In genomic region chr5:124074500-124074899, GRCh38 we compare ENCODE assay signal across 32 cellular contexts.
"Had no signal": no experiment of that assay in that cellular context is flagged by ENCODE, and none has a peak within 500 bp of the region (broad histone marks: within the 10 kb centered on the region; RNA-seq: fewer than 3 reads in every experiment).

No MANE protein-coding gene starts in this region.

- H3K4me1 Mint-ChIP-seq: activated CD4-positive, alpha-beta memory T cell treated with anti-CD3 and anti-CD28 coated beads, Interleukin-2, amount 10 ng/mL, durations not matched to agents 7 days and 5 days; activated CD8-positive, alpha-beta memory T cell treated with anti-CD3 and anti-CD28 coated beads, Interleukin-2, amount 10 ng/mL, durations not matched to agents 7 days and 5 days; activated naive CD4-positive, alpha-beta T cell treated with anti-CD3 and anti-CD28 coated beads, Interleukin-2, amount 10 ng/mL, durations not matched to agents 7 days and 5 days; activated naive CD8-positive, alpha-beta T cell treated with anti-CD3 and anti-CD28 coated beads, Interleukin-2, amount 50 U/mL, for 24 hours; central memory CD8-positive, alpha-beta T cell had no signal

- H3K27ac Mint-ChIP-seq: activated CD4-positive, alpha-beta memory T cell treated with anti-CD3 and anti-CD28 coated beads, Interleukin-2, amount 10 ng/mL, durations not matched to agents 7 days and 5 days; activated CD8-positive, alpha-beta memory T cell treated with anti-CD3 and anti-CD28 coated beads, Interleukin-2, amount 10 ng/mL, durations not matched to agents 7 days and 5 days; activated naive CD4-positive, alpha-beta T cell treated with anti-CD3 and anti-CD28 coated beads, Interleukin-2, amount 10 ng/mL, durations not matched to agents 7 days and 5 days; activated naive CD8-positive, alpha-beta T cell; activated naive CD8-positive, alpha-beta T cell treated with anti-CD3 and anti-CD28 coated beads, Interleukin-2, amount 50 U/mL, for 24 hours had no signal

- H3K4me3 ChIP-seq: ascending aorta, cardiac muscle cell, K562, Peyer's patch had no signal

- H3K36me3 Mint-ChIP-seq: activated CD8-positive, alpha-beta memory T cell treated with anti-CD3 and anti-CD28 coated beads, Interleukin-2, amount 10 ng/mL, durations not matched to agents 7 days and 5 days; activated naive CD4-positive, alpha-beta T cell treated with anti-CD3 and anti-CD28 coated beads, Interleukin-2, amount 10 ng/mL, durations not matched to agents 7 days and 5 days; activated naive CD8-positive, alpha-beta T cell had no signal

- H3K4me3 Mint-ChIP-seq: activated CD4-positive, alpha-beta memory T cell treated with anti-CD3 and anti-CD28 coated beads, Interleukin-2, amount 10 ng/mL, durations not matched to agents 7 days and 5 days; activated CD8-positive, alpha-beta memory T cell treated with anti-CD3 and anti-CD28 coated beads, Interleukin-2, amount 10 ng/mL, durations not matched to agents 7 days and 5 days; activated naive CD4-positive, alpha-beta T cell treated with anti-CD3 and anti-CD28 coated beads, Interleukin-2, amount 10 ng/mL, durations not matched to agents 7 days and 5 days; activated naive CD8-positive, alpha-beta T cell; activated naive CD8-positive, alpha-beta T cell treated with anti-CD3 and anti-CD28 coated beads, Interleukin-2, amount 50 U/mL, for 24 hours; central memory CD8-positive, alpha-beta T cell had no signal

- H3K27me3 Mint-ChIP-seq: activated CD4-positive, alpha-beta memory T cell treated with anti-CD3 and anti-CD28 coated beads, Interleukin-2, amount 10 ng/mL, durations not matched to agents 7 days and 5 days; activated CD8-positive, alpha-beta memory T cell treated with anti-CD3 and anti-CD28 coated beads, Interleukin-2, amount 10 ng/mL, durations not matched to agents 7 days and 5 days; activated naive CD4-positive, alpha-beta T cell treated with anti-CD3 and anti-CD28 coated beads, Interleukin-2, amount 10 ng/mL, durations not matched to agents 7 days and 5 days; activated naive CD8-positive, alpha-beta T cell; activated naive CD8-positive, alpha-beta T cell treated with anti-CD3 and anti-CD28 coated beads, Interleukin-2, amount 50 U/mL, for 24 hours; central memory CD8-positive, alpha-beta T cell had no signal

- ATAC-seq: activated CD8-positive, alpha-beta memory T cell treated with anti-CD3 and anti-CD28 coated beads, Interleukin-2, amount 10 ng/mL, durations not matched to agents 7 days and 5 days; activated naive CD8-positive, alpha-beta T cell treated with anti-CD3 and anti-CD28 coated beads, Interleukin-2, amount 50 U/mL, for 24 hours; K562; PC-3; SK-N-SH treated with all-trans-retinoic acid at 6 μM for 48 hours had no signal

- H3K4me1 ChIP-seq: ascending aorta, Peyer's patch had no signal

- H3K9me3 Mint-ChIP-seq: activated CD4-positive, alpha-beta memory T cell treated with anti-CD3 and anti-CD28 coated beads, Interleukin-2, amount 10 ng/mL, durations not matched to agents 7 days and 5 days had no signal

- H3K27ac ChIP-seq: ascending aorta, cardiac muscle cell, Peyer's patch, VCaP had no signal

- H3K27me3 ChIP-seq: ascending aorta, cardiac muscle cell, Peyer's patch had no signal

- DNase-seq: activated CD4-positive, alpha-beta memory T cell treated with anti-CD3 and anti-CD28 coated beads, Interleukin-2, amount 10 ng/mL, durations not matched to agents 7 days and 5 days; activated CD4-positive, alpha-beta T cell treated with anti-CD3 and anti-CD28 coated beads for 1 hour; activated CD4-positive, alpha-beta T cell treated with anti-CD3 and anti-CD28 coated beads for 48 hours; activated CD4-positive, CD25-positive, alpha-beta regulatory T cell; activated CD8-positive, alpha-beta memory T cell treated with anti-CD3 and anti-CD28 coated beads for 24 hours; activated CD8-positive, alpha-beta memory T cell treated with anti-CD3 and anti-CD28 coated beads, Interleukin-2, amount 10 ng/mL, durations not matched to agents 7 days and 5 days; activated CD8-positive, alpha-beta memory T cell treated with anti-CD3 and anti-CD28 coated beads, Interleukin-2, amount 50 U/mL, for 48 hours; activated effector memory CD4-positive, alpha-beta T cell treated with Interleukin-2 at 50 U/mL for 16 hours; activated naive CD4-positive, alpha-beta T cell treated with anti-CD3 and anti-CD28 coated beads, Interleukin-2, amount 10 ng/mL, durations not matched to agents 7 days and 5 days; activated naive CD8-positive, alpha-beta T cell treated with anti-CD3 and anti-CD28 coated beads, Interleukin-2, amount 50 U/mL, for 24 hours; activated T-cell treated with anti-CD3 and anti-CD28 coated beads, Interleukin-2, amount 50 U/mL, for 48 hours; NCI-H1105; NCI-H1417 treated with DMSO at 0.1 percent for 48 hours; NCI-H1694; NCI-H2029; NCI-H345; NCI-H524 treated with DMSO at 0.1 percent for 48 hours; PC-3; Peyer's patch; RPMI8226; SIG-M5; SW 1271; T-helper 1 cell; T-helper 2 cell; T-helper 9 cell had no signal
